ENCODE assay signal across 10 cellular contexts in the genomic region with DNA sequence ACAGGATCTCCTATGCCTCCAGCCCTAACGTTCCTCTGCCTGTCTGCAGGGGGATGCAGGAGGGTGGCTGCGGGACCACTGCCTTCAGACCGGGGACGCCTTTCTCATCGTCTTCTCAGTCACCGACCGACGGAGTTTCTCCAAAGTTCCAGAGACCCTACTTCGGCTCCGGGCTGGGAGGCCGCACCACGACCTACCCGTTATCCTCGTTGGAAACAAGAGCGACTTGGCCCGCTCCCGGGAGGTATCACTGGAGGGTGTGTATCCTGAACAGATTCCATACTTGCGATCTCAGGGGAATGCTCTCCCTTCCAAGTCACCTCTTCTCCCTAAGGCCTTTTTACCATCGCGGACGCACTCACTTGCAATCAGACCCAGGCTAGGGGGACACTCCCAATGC. TPM values are rescaled to one million over a fixed set of nuclear protein-coding genes. Genes with fewer than 3 reads are reported as not detected.
A peak's percentile ranks its signal among the peaks of the same experiment; 100 is the strongest.
DNase-seq lines count a peak whose midpoint lies in the region; ATAC-seq, FAIRE-seq and TF ChIP-seq lines count a peak whose summit lies in the region.
"Had no signal": no experiment of that assay in that cellular context is flagged by ENCODE, and none has a peak within 500 bp of the region (broad histone marks: within the 10 kb centered on the region; RNA-seq: fewer than 3 reads in every experiment).

No MANE protein-coding gene starts in this region.

- DNase-seq in left ventricle myocardium inferior (no peak), Right ventricle myocardium superior (no peak), GM12878 (ENCODE audit: low read depth, low spot score) (no peak), NCI-H446 (lab: John Stamatoyannopoulos, UW) (no peak), foreskin keratinocyte (no peak), NCI-H345 treated with DMSO at 0.1 percent for 48 hours (lab: John Stamatoyannopoulos, UW; ENCODE audit: unreplicated experiment) (no peak)
- no peak for DNase-seq in stimulated activated CD4-positive, alpha-beta T cell treated with anti-CD3 and anti-CD28 coated beads, Interleukin-15, amount 100 ng/mL, for 24 hours

- H3K4me1 ChIP-seq in left ventricle myocardium inferior (peaks cover 20% of the 10 kb centered on the region), GM12878 (ENCODE audit: control insufficient read depth, insufficient read depth, low read length) (peaks cover 35% of the 10 kb centered on the region), mucosa of stomach (ENCODE audit: control insufficient read depth, insufficient read depth, low read length) (peaks cover 39% of the 10 kb centered on the region), foreskin keratinocyte (peaks cover 9% of the 10 kb centered on the region)

- no peak for TF ChIP-seq POLR2A in GM12878 (IDR thresholded peaks at IDR 0.05; ENCODE audit: low read depth, low read length)

- no peak for FAIRE-seq in GM12878 (lab: Jason Lieb, UNC)
- FAIRE-seq: islet of Langerhans had no signal

- no TSS peak for BruUV-seq in GM12878 (replicated peaks; lab: Mats Ljungman, UMichigan)

- H3K79me2 ChIP-seq in GM12878 (ENCODE audit: control insufficient read depth, insufficient read depth, low read length) = peaks cover 5% of the 10 kb centered on the region

- H3K9ac ChIP-seq in GM12878 (ENCODE audit: control insufficient read depth, insufficient read depth, low read length) = no peak overlapping the region; the same call in 1 of the 2 replicates
- peak overlapping the region; percentile 36 for H3K9ac ChIP-seq in mucosa of stomach (ENCODE audit: low read length)

- H3K9me3 ChIP-seq in left ventricle myocardium inferior (replicated peaks) = no peaks in the 10 kb centered on the region
- no peaks in the 10 kb centered on the region for H3K9me3 ChIP-seq in GM12878 (replicated peaks; ENCODE audit: control insufficient read depth, insufficient read depth, low read length)
- H3K9me3 ChIP-seq in mucosa of stomach (ENCODE audit: control insufficient read depth, low read length) = no peaks in the 10 kb centered on the region
- H3K9me3 ChIP-seq: body of pancreas had no signal

- peak overlapping the region; percentile 72 for H3K4me3 ChIP-seq in left ventricle myocardium inferior
- H3K4me3 ChIP-seq in GM12878 = peak overlapping the region; percentile 36
- peak overlapping the region; percentile 68 for H3K4me3 ChIP-seq in mucosa of stomach (ENCODE audit: low read length)

- RAD21 ChIA-PET in GM12878 (lab: Charles Lee; ENCODE audit: unreplicated experiment) = interaction anchor here (0.9 to 4.1 kb wide), 8 partner anchors 8 to 315 kb away, joined by 3 to 43 read pairs (median 4); partner anchors contain the start of genes LRP10, OXA1L and RBM23

- SMC1A ChIA-PET in GM12878 (lab: Charles Lee; ENCODE audit: uncharacterized antibody, unreplicated experiment) = interaction anchor here (1.0 to 9.5 kb wide), 5 partner anchors 10 to 43 kb away, joined by 3 to 110 read pairs (median 4); partner anchors contain the start of genes LRP10, PRMT5 and RBM23

- peaks cover 19% of the 10 kb centered on the region for H3K27me3 ChIP-seq in left ventricle myocardium inferior (ENCODE audit: low read depth)
- no peaks in the 10 kb centered on the region for H3K27me3 ChIP-seq in GM12878 (replicated peaks in 1 of 2; ENCODE audit: control insufficient read depth in 2 of 2, insufficient read depth in 2 of 2, low read length in 1 of 2)
- no peaks in the 10 kb centered on the region for H3K27me3 ChIP-seq in mucosa of stomach (ENCODE audit: control insufficient read depth, insufficient read depth, low read length)
- H3K27me3 ChIP-seq in foreskin keratinocyte = no peaks in the 10 kb centered on the region
- H3K27me3 ChIP-seq: body of pancreas had no signal

- WGBS in GM12878 (ENCODE audit: insufficient coverage, insufficient replicate concordance, low lambda C conversion rate, missing lambda C conversion rate) = 95% methylated on average over 21 of the region's 21 CpGs

- TF ChIP-seq CTCF in left ventricle myocardium inferior (IDR thresholded peaks at IDR 0.05; ENCODE audit: borderline replicate concordance) (no peak), GM12878 (IDR thresholded peaks at IDR 0.05 in 2 of 3, conservative IDR thresholded peaks at IDR 0.05 in 1 of 3; ENCODE audit: control insufficient read depth in 2 of 3, extremely low read depth in 1 of 3, insufficient read depth in 1 of 3, low read depth in 3 of 3, low read length in 3 of 3) (no peak), foreskin keratinocyte (conservative IDR thresholded peaks at IDR 0.05) (no peak)

- CTCF ChIA-PET in GM12878 (lab: Yijun Ruan, JAX) = interaction anchor here (0.6 to 10.8 kb wide), 12 partner anchors 10 to 329 kb away, joined by 3 to 174 read pairs (median 4); partner anchors contain the start of genes LRP10 and RBM23

- TF ChIP-seq RAD21 in GM12878 (IDR thresholded peaks at IDR 0.05; ENCODE audit: insufficient read depth, low read depth, low read length) = no peak

- TF ChIP-seq EP300 in GM12878 (IDR thresholded peaks at IDR 0.05; ENCODE audit: borderline replicate concordance in 1 of 2, control insufficient read depth in 1 of 2, low read depth in 2 of 2, low read length in 2 of 2) = no peak

- H3K36me3 ChIP-seq in left ventricle myocardium inferior = no peaks in the 10 kb centered on the region
- no peaks in the 10 kb centered on the region for H3K36me3 ChIP-seq in GM12878 (ENCODE audit: control insufficient read depth in 2 of 2, insufficient read depth in 2 of 2, low read length in 1 of 2)
- no peaks in the 10 kb centered on the region for H3K36me3 ChIP-seq in mucosa of stomach (ENCODE audit: control insufficient read depth, insufficient read depth, low read length)

- no peaks in the 10 kb centered on the region for H4K20me1 ChIP-seq in GM12878 (ENCODE audit: control insufficient read depth, insufficient read depth)

- peak overlapping the region; percentile 84 for H2AFZ ChIP-seq in GM12878 (ENCODE audit: control insufficient read depth, low read depth, low read length)

- in situ Hi-C loops in GM12878 (cut with MboI) = no loop called here

- no peak for ATAC-seq in Right ventricle myocardium superior (ENCODE audit: poor library complexity)
- no peak for ATAC-seq in GM12878
- no peak for ATAC-seq in foreskin keratinocyte

- peak overlapping the region; percentile 89 for H3K4me2 ChIP-seq in GM12878 (ENCODE audit: control insufficient read depth, insufficient read depth)

- intact Hi-C loops in left ventricle myocardium inferior (cut with micrococcal nuclease) = no loop called here
- intact Hi-C loops in Right ventricle myocardium superior (cut with DNase I) = no loop called here
- intact Hi-C loops in GM12878 (cut with micrococcal nuclease; ENCODE audit: unreplicated experiment) = no loop called here

- H3K27ac ChIP-seq in left ventricle myocardium inferior (replicated peaks) (no peak overlapping the region), GM12878 (ENCODE audit: control insufficient read depth, insufficient read depth) (no peak overlapping the region), foreskin keratinocyte (no peak overlapping the region)

- POLR2A ChIA-PET in GM12878 (lab: Charles Lee) = interaction anchor here (0.5 to 6.0 kb wide), 4 partner anchors 14 to 314 kb away, joined by 4 to 51 read pairs (median 24); partner anchors contain the start of genes LRP10 and RBM23

RNA-seq across cellular contexts. Expression of gene REM2, which starts 3.0 kb away (rescaled TPM):
- not detected for total RNA-seq in left ventricle myocardium inferior
- not detected for total RNA-seq in Right ventricle myocardium superior
- 3.3 and 4.7 TPM in 2 replicates for total RNA-seq in GM12878 (2013; cell fraction: nucleolus; rRNA removed)
- total RNA-seq in GM12878 (2014; rRNA removed) = 0.87 and 1.2 TPM in 2 replicates
- 0.27 and 0.37 TPM in 2 replicates for total RNA-seq in GM12878 (2014; rRNA removed; fragmentation: Illumina TruSeq; extraction: Trizol)
- total RNA-seq in GM12878 (2021) = 0.66 and 0.69 TPM in 2 replicates
- polyA plus RNA-seq in GM12878 (2011; ENCODE audit: low read depth) = 0.84 TPM
- polyA plus RNA-seq in GM12878 (2011; rRNA removed) = 0.69 and 1.1 TPM in 2 replicates
- polyA plus RNA-seq in GM12878 (2011; cell fraction: cytosol; rRNA removed) = 0.59 and 0.61 TPM in 2 replicates
- 1.9 and 2.3 TPM in 2 replicates for polyA plus RNA-seq in GM12878 (2011; cell fraction: nucleus; rRNA removed)
- polyA plus RNA-seq in GM12878 (2012) = 0.94 and 1.6 TPM in 2 replicates
- 0.17 and 0.66 TPM in 2 replicates for polyA plus RNA-seq in GM12878 (2014; fragmentation: Illumina TruSeq; extraction: Trizol)
- 1 to 10 TPM in 1 of 2 experiments, under 1 TPM in 1; 0.68 to 1.3 TPM for polyA plus RNA-seq in GM12878 (2014; fragmentation: Nextera tagmentation; extraction: Ambion mirVana)
- 1.3 and 1.5 TPM in 2 replicates for polyA plus RNA-seq in GM12878 (2014; rRNA removed)
- 1 to 10 TPM in 1 of 2 experiments, under 1 TPM in 1; 0.97 to 1.5 TPM for polyA plus RNA-seq in GM12878 (2016; fragmentation: Nextera tagmentation; extraction: Ambion mirVana)
- 0.88 and 1.6 TPM in 2 replicates for polyA minus RNA-seq in GM12878 (2011; rRNA and poly(A)+ RNA removed)
- 0.94 TPM in 2 replicates for polyA minus RNA-seq in GM12878 (2011; cell fraction: cytosol; rRNA and poly(A)+ RNA removed)
- polyA minus RNA-seq in GM12878 (2011; cell fraction: nucleus; rRNA and poly(A)+ RNA removed) = 2.4 and 2.8 TPM in 2 replicates
- total RNA-seq in foreskin keratinocyte = 0.14 TPM in 2 replicates
- polyA plus RNA-seq in foreskin keratinocyte = 0.11 and 0.18 TPM in 2 replicates
- total RNA-seq: body of pancreas had no signal

RNA-seq across cellular contexts. Expression of gene LRP10, which starts 14.4 kb away (rescaled TPM):
- 48.3 TPM for total RNA-seq in left ventricle myocardium inferior
- total RNA-seq in Right ventricle myocardium superior = 50.8 TPM
- 43.0 and 46.7 TPM in 2 replicates for total RNA-seq in GM12878 (2013; cell fraction: nucleolus; rRNA removed)
- total RNA-seq in GM12878 (2014; rRNA removed) = 16.7 and 17.8 TPM in 2 replicates
- 10.5 and 13.5 TPM in 2 replicates for total RNA-seq in GM12878 (2014; rRNA removed; fragmentation: Illumina TruSeq; extraction: Trizol)
- total RNA-seq in GM12878 (2021) = 51.5 and 56.9 TPM in 2 replicates
- polyA plus RNA-seq in GM12878 (2011; ENCODE audit: low read depth) = 23.9 TPM
- 7.9 and 20.4 TPM in 2 replicates for polyA plus RNA-seq in GM12878 (2011; rRNA removed)
- 30.1 and 31.1 TPM in 2 replicates for polyA plus RNA-seq in GM12878 (2011; cell fraction: cytosol; rRNA removed)
- polyA plus RNA-seq in GM12878 (2011; cell fraction: nucleus; rRNA removed) = 57.3 and 57.9 TPM in 2 replicates
- polyA plus RNA-seq in GM12878 (2012) = 47.1 and 60.2 TPM in 2 replicates
- 8.3 and 24.5 TPM in 2 replicates for polyA plus RNA-seq in GM12878 (2014; fragmentation: Illumina TruSeq; extraction: Trizol)
- polyA plus RNA-seq in GM12878 (2014; fragmentation: Nextera tagmentation; extraction: Ambion mirVana) = 1 to 10 TPM; 3.0 TPM
- polyA plus RNA-seq in GM12878 (2014; rRNA removed) = 21.4 and 23.0 TPM in 2 replicates
- 10 to 100 TPM; 43.8 to 53.7 TPM for polyA plus RNA-seq in GM12878 (2016; fragmentation: Nextera tagmentation; extraction: Ambion mirVana)
- polyA minus RNA-seq in GM12878 (2011; rRNA and poly(A)+ RNA removed) = 43.4 and 68.8 TPM in 2 replicates
- polyA minus RNA-seq in GM12878 (2011; cell fraction: cytosol; rRNA and poly(A)+ RNA removed) = 30.1 and 34.1 TPM in 2 replicates
- 24.3 and 36.3 TPM in 2 replicates for polyA minus RNA-seq in GM12878 (2011; cell fraction: nucleus; rRNA and poly(A)+ RNA removed)
- 65.2 and 76.2 TPM in 2 replicates for total RNA-seq in foreskin keratinocyte
- 56.5 and 58.5 TPM in 2 replicates for polyA plus RNA-seq in foreskin keratinocyte

RNA-seq across cellular contexts. Expression of gene RBM23, which starts 33.0 kb away (rescaled TPM):
- total RNA-seq in left ventricle myocardium inferior = 42.1 TPM
- 37.8 TPM for total RNA-seq in Right ventricle myocardium superior
- 86.0 and 99.3 TPM in 2 replicates for total RNA-seq in GM12878 (2013; cell fraction: nucleolus; rRNA removed)
- 54.0 and 63.9 TPM in 2 replicates for total RNA-seq in GM12878 (2014; rRNA removed)
- total RNA-seq in GM12878 (2014; rRNA removed; fragmentation: Illumina TruSeq; extraction: Trizol) = 55.1 and 55.6 TPM in 2 replicates
- total RNA-seq in GM12878 (2021) = 61.4 and 66.1 TPM in 2 replicates
- polyA plus RNA-seq in GM12878 (2011; ENCODE audit: low read depth) = 38.1 TPM
- 72.6 and 75.2 TPM in 2 replicates for polyA plus RNA-seq in GM12878 (2011; rRNA removed)
- 75.3 and 79.2 TPM in 2 replicates for polyA plus RNA-seq in GM12878 (2011; cell fraction: cytosol; rRNA removed)
- polyA plus RNA-seq in GM12878 (2011; cell fraction: nucleus; rRNA removed) = 84.1 and 96.7 TPM in 2 replicates
- 28.1 and 30.3 TPM in 2 replicates for polyA plus RNA-seq in GM12878 (2012)
- 70.4 and 72.4 TPM in 2 replicates for polyA plus RNA-seq in GM12878 (2014; fragmentation: Illumina TruSeq; extraction: Trizol)
- 10 to 100 TPM; 60.7 to 65.7 TPM for polyA plus RNA-seq in GM12878 (2014; fragmentation: Nextera tagmentation; extraction: Ambion mirVana)
- polyA plus RNA-seq in GM12878 (2014; rRNA removed) = 52.9 and 55.0 TPM in 2 replicates
- 10 to 100 TPM; 60.5 to 61.9 TPM for polyA plus RNA-seq in GM12878 (2016; fragmentation: Nextera tagmentation; extraction: Ambion mirVana)
- polyA minus RNA-seq in GM12878 (2011; rRNA and poly(A)+ RNA removed) = 88.0 and 92.9 TPM in 2 replicates
- polyA minus RNA-seq in GM12878 (2011; cell fraction: cytosol; rRNA and poly(A)+ RNA removed) = 33.0 and 43.8 TPM in 2 replicates
- 27.3 and 65.8 TPM in 2 replicates for polyA minus RNA-seq in GM12878 (2011; cell fraction: nucleus; rRNA and poly(A)+ RNA removed)
- 42.4 and 47.2 TPM in 2 replicates for total RNA-seq in foreskin keratinocyte
- 27.0 and 32.1 TPM in 2 replicates for polyA plus RNA-seq in foreskin keratinocyte

RNA-seq across cellular contexts. Expression of gene PRMT5, which starts 43.2 kb away (rescaled TPM):
- 59.0 TPM for total RNA-seq in left ventricle myocardium inferior
- 50.2 TPM for total RNA-seq in Right ventricle myocardium superior
- total RNA-seq in GM12878 (2013; cell fraction: nucleolus; rRNA removed) = 38.4 and 43.2 TPM in 2 replicates
- total RNA-seq in GM12878 (2014; rRNA removed) = 96.2 and 106 TPM in 2 replicates
- total RNA-seq in GM12878 (2014; rRNA removed; fragmentation: Illumina TruSeq; extraction: Trizol) = 103 and 113 TPM in 2 replicates
- total RNA-seq in GM12878 (2021) = 105 and 115 TPM in 2 replicates
- 71.5 TPM for polyA plus RNA-seq in GM12878 (2011; ENCODE audit: low read depth)
- 175 and 221 TPM in 2 replicates for polyA plus RNA-seq in GM12878 (2011; rRNA removed)
- polyA plus RNA-seq in GM12878 (2011; cell fraction: cytosol; rRNA removed) = 284 and 348 TPM in 2 replicates
- 231 and 240 TPM in 2 replicates for polyA plus RNA-seq in GM12878 (2011; cell fraction: nucleus; rRNA removed)
- 53.0 and 76.1 TPM in 2 replicates for polyA plus RNA-seq in GM12878 (2012)
- polyA plus RNA-seq in GM12878 (2014; fragmentation: Illumina TruSeq; extraction: Trizol) = 125 and 129 TPM in 2 replicates
- 10 to 100 TPM; 54.3 to 71.6 TPM for polyA plus RNA-seq in GM12878 (2014; fragmentation: Nextera tagmentation; extraction: Ambion mirVana)
- polyA plus RNA-seq in GM12878 (2014; rRNA removed) = 106 and 118 TPM in 2 replicates
- polyA plus RNA-seq in GM12878 (2016; fragmentation: Nextera tagmentation; extraction: Ambion mirVana) = 100 to 1,000 TPM; 175 to 195 TPM
- polyA minus RNA-seq in GM12878 (2011; rRNA and poly(A)+ RNA removed) = 257 and 258 TPM in 2 replicates
- polyA minus RNA-seq in GM12878 (2011; cell fraction: cytosol; rRNA and poly(A)+ RNA removed) = 104 and 113 TPM in 2 replicates
- 50.1 and 66.8 TPM in 2 replicates for polyA minus RNA-seq in GM12878 (2011; cell fraction: nucleus; rRNA and poly(A)+ RNA removed)
- total RNA-seq in foreskin keratinocyte = 177 and 186 TPM in 2 replicates
- 153 and 160 TPM in 2 replicates for polyA plus RNA-seq in foreskin keratinocyte

RNA-seq across cellular contexts. Expression of gene MMP14, which starts 49.6 kb away (rescaled TPM):
- total RNA-seq in left ventricle myocardium inferior = 22.1 TPM
- total RNA-seq in Right ventricle myocardium superior = 22.5 TPM
- total RNA-seq in GM12878 (2013; cell fraction: nucleolus; rRNA removed) = 3.2 and 5.0 TPM in 2 replicates
- total RNA-seq in GM12878 (2014; rRNA removed) = 0.38 and 0.85 TPM in 2 replicates
- 0.28 and 0.31 TPM in 2 replicates for total RNA-seq in GM12878 (2014; rRNA removed; fragmentation: Illumina TruSeq; extraction: Trizol)
- 1.1 and 1.8 TPM in 2 replicates for total RNA-seq in GM12878 (2021)
- polyA plus RNA-seq in GM12878 (2011; ENCODE audit: low read depth) = 1.2 TPM
- polyA plus RNA-seq in GM12878 (2011; rRNA removed) = 0.65 and 0.91 TPM in 2 replicates
- polyA plus RNA-seq in GM12878 (2011; cell fraction: cytosol; rRNA removed) = 1.8 and 2.0 TPM in 2 replicates
- 7.5 and 8.2 TPM in 2 replicates for polyA plus RNA-seq in GM12878 (2011; cell fraction: nucleus; rRNA removed)
- 0.46 and 0.59 TPM in 2 replicates for polyA plus RNA-seq in GM12878 (2012)
- polyA plus RNA-seq in GM12878 (2014; fragmentation: Illumina TruSeq; extraction: Trizol) = 0.27 and 0.56 TPM in 2 replicates
- polyA plus RNA-seq in GM12878 (2014; fragmentation: Nextera tagmentation; extraction: Ambion mirVana) = not detected
- polyA plus RNA-seq in GM12878 (2014; rRNA removed) = 1.8 and 1.9 TPM in 2 replicates
- polyA plus RNA-seq in GM12878 (2016; fragmentation: Nextera tagmentation; extraction: Ambion mirVana) = under 1 TPM; 0.32 to 0.42 TPM
- 0.15 and 0.26 TPM in 2 replicates for polyA minus RNA-seq in GM12878 (2011; rRNA and poly(A)+ RNA removed)
- not detected in 2 replicates for polyA minus RNA-seq in GM12878 (2011; cell fraction: cytosol; rRNA and poly(A)+ RNA removed)
- 0.57 and 1.1 TPM in 2 replicates for polyA minus RNA-seq in GM12878 (2011; cell fraction: nucleus; rRNA and poly(A)+ RNA removed)
- 234 and 241 TPM in 2 replicates for total RNA-seq in foreskin keratinocyte
- polyA plus RNA-seq in foreskin keratinocyte = 148 and 159 TPM in 2 replicates
